10 cellular contexts compared by ENCODE assay signal in genomic region chrX:100648601-100649417, GRCh38. TPM values are rescaled to one million over a fixed set of nuclear protein-coding genes. Genes with fewer than 3 reads are reported as not detected.
DNase-seq lines count a peak whose midpoint lies in the region; ATAC-seq and TF ChIP-seq lines count a peak whose summit lies in the region.
"Had no signal": no experiment of that assay in that cellular context is flagged by ENCODE, and none has a peak within 500 bp of the region (broad histone marks: within the 10 kb centered on the region; RNA-seq: fewer than 3 reads in every experiment).

No MANE protein-coding gene starts in this region.

- H3K27me3 ChIP-seq in SJCRH30: no peaks in the 10 kb centered on the region
- peaks cover 0 to 37% (median 0%) of the 10 kb centered on the region in 3 donors for H3K27me3 ChIP-seq in psoas muscle (ENCODE audit: insufficient read depth in 3 of 3, low read length in 2 of 3)

- H3K4me3 ChIP-seq in SJCRH30 (peak overlapping the region; percentile 24), fibroblast of the aortic adventitia (ENCODE audit: low read depth, low read length) (no peak overlapping the region), psoas muscle (no peak overlapping the region)

- intact Hi-C loops in psoas muscle (cut with DNase I): no loop called here

- H3K9me3 ChIP-seq in SJCRH30 (replicated peaks) (no peaks in the 10 kb centered on the region), psoas muscle (no peaks in the 10 kb centered on the region)

- WGBS in psoas muscle, 3 donors: 32 to 56% (median 43%) methylated on average over 8 of the region's 8 CpGs

- DNase-seq in DMS 273 treated with DMSO at 0.1 percent for 48 hours (lab: John Stamatoyannopoulos, UW) (peak; percentile 40), SJCRH30 (peak; percentile 41 to 67), fibroblast of the aortic adventitia (ENCODE audit: low read depth) (peak; percentile 56), psoas muscle (peak; percentile 25 to 49), NCI-H1694 (lab: John Stamatoyannopoulos, UW) (no peak), mucosa of gallbladder (ENCODE audit: low spot score) (no peak)
- DNase-seq: activated B cell treated with CpG ODN at 0.5 μM for 24 hours, DND-41 had no signal

- peak in 3 of 4 donors; percentile 33 to 65 (median 39) for ATAC-seq in psoas muscle
- ATAC-seq in HG02588 (IDR thresholded peaks at IDR 0.05; ENCODE audit: unreplicated experiment): no peak
- ATAC-seq in HG02870 (IDR thresholded peaks at IDR 0.05; ENCODE audit: unreplicated experiment): no peak

- TF ChIP-seq CTCF in fibroblast of the aortic adventitia (IDR thresholded peaks at IDR 0.05; ENCODE audit: insufficient read depth, low read length): no peak
- no peak for TF ChIP-seq CTCF in psoas muscle (IDR thresholded peaks at IDR 0.05)

- H3K4me1 ChIP-seq in SJCRH30: peaks cover 51% of the 10 kb centered on the region
- no peaks in the 10 kb centered on the region for H3K4me1 ChIP-seq in psoas muscle

- H3K36me3 ChIP-seq in SJCRH30 (no peaks in the 10 kb centered on the region), psoas muscle (ENCODE audit: insufficient read depth in 1 of 2, low read depth in 1 of 2) (no peaks in the 10 kb centered on the region)

- H3K27ac ChIP-seq in SJCRH30 (peak overlapping the region; percentile 61), psoas muscle (peak overlapping the region; percentile 63)

RNA-seq across cellular contexts. Expression of gene SRPX2, which starts 4.8 kb away (rescaled TPM):
- total RNA-seq in SJCRH30 (2014; rRNA removed; shearing (Covaris generic)): 0.97 and 1.3 TPM in 2 replicates
- total RNA-seq in fibroblast of the aortic adventitia (ENCODE audit: low replicate concordance) (22.0 and 26.8 TPM in 2 replicates), psoas muscle (1 to 10 TPM; 4.9 to 7.3 (median 5.1) TPM), mucosa of gallbladder (9.2 TPM)
- 1 to 10 TPM; 2.1 to 2.8 (median 2.3) TPM for polyA plus RNA-seq in psoas muscle
- total RNA-seq: activated B cell treated with CpG ODN at 0.5 μM for 24 hours had no signal

RNA-seq across cellular contexts. Expression of gene TSPAN6, which starts 12.2 kb away (rescaled TPM):
- 58.8 and 61.7 TPM in 2 replicates for total RNA-seq in SJCRH30 (2014; rRNA removed; shearing (Covaris generic))
- total RNA-seq in fibroblast of the aortic adventitia (ENCODE audit: low replicate concordance) (32.5 and 46.6 TPM in 2 replicates), psoas muscle (1 to 10 TPM; 2.1 to 3.8 (median 2.8) TPM), mucosa of gallbladder (37.9 TPM)
- polyA plus RNA-seq in psoas muscle: 1 to 10 TPM; 3.3 to 4.3 (median 3.8) TPM

Comparison
In these comparisons a context has a peak if more than half of its experiments do, and no peak if none do; other contexts are left out.
1. DNase-seq: peak in DMS 273 treated with DMSO at 0.1 percent for 48 hours (single experiment), SJCRH30 (2 of 2), fibroblast of the aortic adventitia (single experiment) and psoas muscle (2 of 2); none in NCI-H1694 (single experiment) and mucosa of gallbladder (single experiment).
2. ATAC-seq: peak in psoas muscle (3 of 4); none in HG02588 (single experiment) and HG02870 (single experiment).